Comparison of ENCODE assay signal across 11 cellular contexts in genomic region chr10:43809211-43809930, GRCh38.
DNase-seq lines count a peak whose midpoint lies in the region; ATAC-seq and TF ChIP-seq lines count a peak whose summit lies in the region.
"Had no signal": no experiment of that assay in that cellular context is flagged by ENCODE, and none has a peak within 500 bp of the region (broad histone marks: within the 10 kb centered on the region; RNA-seq: fewer than 3 reads in every experiment).

No MANE protein-coding gene starts in this region.

- no TSS peak for BruUV-seq in PC-9 (replicated peaks; lab: Mats Ljungman, UMichigan)

- peak overlapping the region; percentile 28 for H3K27ac ChIP-seq in mesenchymal stem cell (ENCODE audit: low read length, poor library complexity, severe bottlenecking)
- H3K27ac ChIP-seq in upper lobe of right lung = no peak overlapping the region
- no peak overlapping the region for H3K27ac ChIP-seq in PC-9
- H3K27ac ChIP-seq: hepatocyte, testis had no signal

- H3K36me3 ChIP-seq in mesenchymal stem cell (ENCODE audit: control insufficient read depth in 1 of 2, insufficient read depth in 2 of 2, low read depth in 1 of 2, low read length in 2 of 2) = no peaks in the 10 kb centered on the region
- H3K36me3 ChIP-seq in upper lobe of right lung = no peaks in the 10 kb centered on the region
- H3K36me3 ChIP-seq in PC-9 (ENCODE audit: low read depth) = no peaks in the 10 kb centered on the region

- POLR2A ChIA-PET in PC-9 (lab: Charles Lee; ENCODE audit: unreplicated experiment) = interaction anchor here (0.6 kb wide), 1 partner anchor 69 kb away, joined by 5 read pairs; no protein-coding TSS in a partner anchor

- H3K4me1 ChIP-seq in mesenchymal stem cell (ENCODE audit: control insufficient read depth, insufficient read depth, low read depth, low read length) (peaks cover 11% of the 10 kb centered on the region), upper lobe of right lung (no peaks in the 10 kb centered on the region), PC-9 (replicated peaks; ENCODE audit: insufficient read depth) (no peaks in the 10 kb centered on the region)
- H3K4me1 ChIP-seq: testis had no signal

- H2AFZ ChIP-seq in mesenchymal stem cell (ENCODE audit: low read depth, low read length) = no peak overlapping the region
- H2AFZ ChIP-seq in PC-9 = no peak overlapping the region
- H2AFZ ChIP-seq: hepatocyte had no signal

- H3K4ac ChIP-seq in mesenchymal stem cell (ENCODE audit: low read depth in 1 of 2, low read length in 2 of 2) = peak overlapping the region in 1 of 2 experiments; percentile 29

- H4K20me1 ChIP-seq in PC-9 (ENCODE audit: insufficient read depth) = no peaks in the 10 kb centered on the region

- no peak overlapping the region for H4K91ac ChIP-seq in mesenchymal stem cell (ENCODE audit: low read length)

- H3K79me2 ChIP-seq in PC-9 (ENCODE audit: low read depth) = no peaks in the 10 kb centered on the region
- H3K79me2 ChIP-seq: hepatocyte had no signal

- H3K14ac ChIP-seq in mesenchymal stem cell (ENCODE audit: low read length in 2 of 2) = no peak overlapping the region

- no peak overlapping the region for H4K8ac ChIP-seq in mesenchymal stem cell (ENCODE audit: low read length)

- no peak for ATAC-seq in GM18517 (IDR thresholded peaks at IDR 0.05; ENCODE audit: unreplicated experiment)
- ATAC-seq in upper lobe of right lung = no peak
- ATAC-seq in HG03280 (IDR thresholded peaks at IDR 0.05; ENCODE audit: unreplicated experiment) = no peak

- intact Hi-C loops in upper lobe of right lung (cut with DNase I) (no loop called here), PC-9 (cut with micrococcal nuclease; ENCODE audit: unreplicated experiment) (loop anchor here (10.0 kb wide), 1 partner anchor 85 kb away; no protein-coding TSS in a partner anchor)

- DNase-seq in AG08395 (ENCODE audit: low spot score) (peak; percentile 93), HS-5 (ENCODE audit: low read depth) (peak; percentile 81), choroid plexus epithelial cell (ENCODE audit: low read depth) (peak; percentile 91), mesenchymal stem cell (peak; percentile 86), upper lobe of right lung (no peak), PC-9 (no peak)
- DNase-seq: activated CD8-positive, alpha-beta memory T cell treated with anti-CD3 and anti-CD28 coated beads, Interleukin-2, amount 50 U/mL, for 48 hours; testis had no signal

- H2AK5ac ChIP-seq in mesenchymal stem cell (ENCODE audit: low read length, severe bottlenecking) = no peak overlapping the region

- peak overlapping the region; percentile 40 for H3K9ac ChIP-seq in mesenchymal stem cell (ENCODE audit: low read length)

- TF ChIP-seq CTCF in choroid plexus epithelial cell (conservative IDR thresholded peaks at IDR 0.05; ENCODE audit: low read depth, low read length) (no peak), upper lobe of right lung (IDR thresholded peaks at IDR 0.05) (no peak), PC-9 (conservative IDR thresholded peaks at IDR 0.05) (no peak)

- no peaks in the 10 kb centered on the region for H3K79me1 ChIP-seq in mesenchymal stem cell (replicated peaks; ENCODE audit: low read length, poor library complexity, severe bottlenecking)

- peak overlapping the region in 1 of 2 experiments; percentile 87 for H2BK12ac ChIP-seq in mesenchymal stem cell (ENCODE audit: low read length in 2 of 2)

- no peak overlapping the region for H3K4me3 ChIP-seq in choroid plexus epithelial cell (ENCODE audit: low read depth, low read length)
- H3K4me3 ChIP-seq in mesenchymal stem cell (ENCODE audit: insufficient read depth in 1 of 2, low read depth in 1 of 2, low read length in 2 of 2) = peak overlapping the region in 1 of 2 experiments; percentile 14
- H3K4me3 ChIP-seq in upper lobe of right lung = no peak overlapping the region
- H3K4me3 ChIP-seq in PC-9 = no peak overlapping the region
- H3K4me3 ChIP-seq: hepatocyte, testis had no signal

- H3K9me2 ChIP-seq in PC-9 (ENCODE audit: insufficient read depth) = no peaks in the 10 kb centered on the region

- 18% methylated on average over 8 of the region's 8 CpGs for WGBS in mesenchymal stem cell

- H3K9me3 ChIP-seq in mesenchymal stem cell (ENCODE audit: control insufficient read depth, low read length) = no peaks in the 10 kb centered on the region
- no peaks in the 10 kb centered on the region for H3K9me3 ChIP-seq in upper lobe of right lung
- no peaks in the 10 kb centered on the region for H3K9me3 ChIP-seq in PC-9 (ENCODE audit: insufficient read depth, low read depth)
- H3K9me3 ChIP-seq: testis had no signal

- H3K23ac ChIP-seq in mesenchymal stem cell (ENCODE audit: low read length in 2 of 2) = no peak overlapping the region

- H3K18ac ChIP-seq in mesenchymal stem cell (ENCODE audit: low read depth in 1 of 2, low read length in 2 of 2) = peak overlapping the region in 1 of 2 experiments; percentile 31

- peak overlapping the region; percentile 8 for H2BK120ac ChIP-seq in mesenchymal stem cell (ENCODE audit: low read depth, low read length)

- CTCF ChIA-PET in PC-9 (lab: Charles Lee) = no interaction called here

- H3K27me3 ChIP-seq in mesenchymal stem cell (ENCODE audit: control insufficient read depth in 1 of 2, insufficient read depth in 1 of 2, low read length in 2 of 2) = peaks cover 6 to 28% of the 10 kb centered on the region in 2 experiments
- H3K27me3 ChIP-seq in upper lobe of right lung = no peaks in the 10 kb centered on the region
- peaks cover 28% of the 10 kb centered on the region for H3K27me3 ChIP-seq in PC-9 (ENCODE audit: insufficient read depth, low read depth)
- H3K27me3 ChIP-seq: hepatocyte, testis had no signal

- H3F3A ChIP-seq in PC-9 (ENCODE audit: insufficient read depth, low read depth) = no peaks in the 10 kb centered on the region

- no peak overlapping the region for H2BK5ac ChIP-seq in mesenchymal stem cell (ENCODE audit: low read depth, low read length, poor library complexity, severe bottlenecking)

- H2BK15ac ChIP-seq in mesenchymal stem cell (ENCODE audit: low read depth, poor library complexity, severe bottlenecking) = no peak overlapping the region

- no peak overlapping the region for H3K4me2 ChIP-seq in mesenchymal stem cell (ENCODE audit: low read length, poor library complexity, severe bottlenecking)
- H3K4me2 ChIP-seq in PC-9 = no peak overlapping the region
- H3K4me2 ChIP-seq: hepatocyte had no signal

Comparison
In these comparisons a context has a peak if more than half of its experiments do, and no peak if none do; other contexts are left out.
1. DNase-seq: peak in AG08395 (single experiment), HS-5 (single experiment), choroid plexus epithelial cell (single experiment) and mesenchymal stem cell (single experiment); none in upper lobe of right lung (single experiment) and PC-9 (0 of 2).